8 cellular contexts compared by ENCODE assay signal in genomic region chr1:218339267-218339831, GRCh38. TPM values are rescaled to one million over a fixed set of nuclear protein-coding genes. Genes with fewer than 3 reads are reported as not detected.
DNase-seq lines count a peak whose midpoint lies in the region; ATAC-seq and TF ChIP-seq lines count a peak whose summit lies in the region.

No MANE protein-coding gene starts in this region.

- no peak for TF ChIP-seq EP300 in gastroesophageal sphincter (IDR thresholded peaks at IDR 0.05)

- H3K36me3 ChIP-seq in gastroesophageal sphincter = no peaks in the 10 kb centered on the region
- H3K36me3 ChIP-seq in vagina = no peaks in the 10 kb centered on the region

- ATAC-seq in GM18517 (IDR thresholded peaks at IDR 0.05; ENCODE audit: unreplicated experiment) (peak; percentile 59), HG03432 (IDR thresholded peaks at IDR 0.05; ENCODE audit: unreplicated experiment) (peak; percentile 74), gastroesophageal sphincter (no peak), HG02840 (IDR thresholded peaks at IDR 0.05; ENCODE audit: low FRiP score, unreplicated experiment) (no peak)

- 0% methylated on average over 1 of the region's 1 CpG for WGBS in gastroesophageal sphincter (ENCODE audit: low coverage in 1 of 2), 2 donors

- H3K4me3 ChIP-seq in AG09309 (ENCODE audit: control insufficient read depth, low read depth, low read length) (no peak overlapping the region), gastroesophageal sphincter (no peak overlapping the region), vagina (no peak overlapping the region)

- TF ChIP-seq POLR2A in gastroesophageal sphincter (IDR thresholded peaks at IDR 0.05) = no peak
- no peak for TF ChIP-seq POLR2A in vagina (IDR thresholded peaks at IDR 0.05)

- intact Hi-C loops in vagina (cut with DNase I) = no loop called here

- no peak overlapping the region for H3K27ac ChIP-seq in gastroesophageal sphincter
- H3K27ac ChIP-seq in vagina = no peak overlapping the region

- TF ChIP-seq CTCF in AG09309 (IDR thresholded peaks at IDR 0.05; ENCODE audit: control insufficient read depth, insufficient read depth, low read depth, low read length, missing control alignments) = peak; percentile 58
- peak; percentile 68 to 74 (median 70) for TF ChIP-seq CTCF in gastroesophageal sphincter (IDR thresholded peaks at IDR 0.05)
- peak; percentile 29 to 79 (median 54) for TF ChIP-seq CTCF in vagina (IDR thresholded peaks at IDR 0.05)

- DNase-seq in AG09309 (ENCODE audit: low read depth) (no peak), SHP77 (lab: John Stamatoyannopoulos, UW) (peak; percentile 34 to 49), vagina (ENCODE audit: extremely low spot score in 2 of 2) (no peak), T-helper 9 cell (no peak)

- H3K9me3 ChIP-seq in gastroesophageal sphincter = no peaks in the 10 kb centered on the region
- H3K9me3 ChIP-seq in vagina = no peaks in the 10 kb centered on the region

- H3K27me3 ChIP-seq in gastroesophageal sphincter (no peaks in the 10 kb centered on the region), vagina (no peaks in the 10 kb centered on the region)

- H3K4me1 ChIP-seq in gastroesophageal sphincter (peaks cover 0 to 3% (median 0%) of the 10 kb centered on the region in 3 donors), vagina (peaks cover under 1% of the 10 kb centered on the region)

RNA-seq across cellular contexts. Expression of gene TGFB2, which starts 5.8 kb away (rescaled TPM):
- 1 to 10 TPM; 3.3 to 9.4 (median 6.8) TPM for total RNA-seq in gastroesophageal sphincter
- total RNA-seq in vagina = 16.9 TPM

RNA-seq across cellular contexts. Expression of gene RRP15, which starts 54.3 kb away (rescaled TPM):
- total RNA-seq in gastroesophageal sphincter = 10 to 100 TPM in 1 of 4 donors, 1 to 10 TPM in 3; 7.0 to 13.5 (median 9.4) TPM
- total RNA-seq in vagina = 3.7 TPM

Comparison
In these comparisons a context has a peak if more than half of its experiments do, and no peak if none do; other contexts are left out.
1. DNase-seq: peak in SHP77 (2 of 2); none in AG09309 (single experiment), vagina (0 of 2) and T-helper 9 cell (single experiment).
2. ATAC-seq: peak in GM18517 (single experiment) and HG03432 (single experiment); none in gastroesophageal sphincter (single experiment) and HG02840 (single experiment).
3. Peak in every context shown above with its lines, with median percentiles within 50 percentile points of each other: CTCF ChIP-seq.